ENCODE assay signal across 15 cellular contexts in genomic region chr5:76801159-76801802, GRCh38. TPM values are rescaled to one million over a fixed set of nuclear protein-coding genes. Genes with fewer than 3 reads are reported as not detected.
DNase-seq lines count a peak whose midpoint lies in the region; ATAC-seq and TF ChIP-seq lines count a peak whose summit lies in the region.
"Had no signal": no experiment of that assay in that cellular context is flagged by ENCODE, and none has a peak within 500 bp of the region (broad histone marks: within the 10 kb centered on the region; RNA-seq: fewer than 3 reads in every experiment).

No MANE protein-coding gene starts in this region.

- no peak for TF ChIP-seq CTCF in GM23338 (conservative IDR thresholded peaks at IDR 0.05; ENCODE audit: low read depth in 2 of 2)
- TF ChIP-seq CTCF in foreskin fibroblast (IDR thresholded peaks at IDR 0.05; ENCODE audit: low read depth, low read length) = no peak

- no peaks in the 10 kb centered on the region for H4K20me1 ChIP-seq in GM23338 (replicated peaks; ENCODE audit: insufficient read depth)

- H3K4me1 Mint-ChIP-seq in GM23338 = peaks cover 21% of the 10 kb centered on the region
- H3K4me1 Mint-ChIP-seq in activated T-helper 1 cell treated with anti-CD3 and anti-CD28 coated beads, Interleukin-12 subunit alpha, Interleukin-12 subunit beta, Interleukin-2, Interleukin-4 antibody, amounts not matched to agents 30 ng/mL and 10 ng/mL and 1 ng/mL, durations not matched to agents 14 hours and 24 hours and 36 hours (ENCODE audit: low read depth) = no peaks in the 10 kb centered on the region

- H3K27me3 Mint-ChIP-seq in GM23338 (ENCODE audit: insufficient read depth, low read depth, poor library complexity) = peaks cover 18% of the 10 kb centered on the region
- peaks cover 15% of the 10 kb centered on the region for H3K27me3 Mint-ChIP-seq in activated T-helper 1 cell treated with anti-CD3 and anti-CD28 coated beads, Interleukin-12 subunit alpha, Interleukin-12 subunit beta, Interleukin-2, Interleukin-4 antibody, amounts not matched to agents 30 ng/mL and 10 ng/mL and 1 ng/mL, durations not matched to agents 14 hours and 24 hours and 36 hours (ENCODE audit: insufficient read depth)

- no peak for DNase-seq in GM23338 (ENCODE audit: low spot score)
- DNase-seq in amniotic epithelial cell (ENCODE audit: low read depth) = peak; percentile 95
- peak; percentile 59 to 78 for DNase-seq in foreskin fibroblast
- peak; percentile 77 for DNase-seq in skeletal muscle cell (ENCODE audit: low read depth)
- no peak for DNase-seq in T1000 (lab: John Stamatoyannopoulos, UW)
- DNase-seq in activated T-helper 1 cell treated with anti-CD3 and anti-CD28 coated beads, Interleukin-12 subunit alpha, Interleukin-12 subunit beta, Interleukin-2, Interleukin-4 antibody, amounts not matched to agents 30 ng/mL and 10 ng/mL and 1 ng/mL, durations not matched to agents 14 hours and 24 hours and 36 hours (ENCODE audit: low spot score) = no peak
- DNase-seq: activated CD4-positive, alpha-beta T cell treated with anti-CD3 and anti-CD28 coated beads, Interleukin-2, amount 50 U/mL, for 48 hours; activated effector memory CD4-positive, alpha-beta T cell treated with Interleukin-2 at 50 U/mL for 16 hours; esophagus squamous epithelium; SW 1271; trophoblast cell had no signal

- no peaks in the 10 kb centered on the region for H3F3A ChIP-seq in GM23338 (replicated peaks; ENCODE audit: low read depth)

- H3K4me3 ChIP-seq in GM23338 (no peak overlapping the region), foreskin fibroblast (ENCODE audit: low read depth in 1 of 2, low read length in 2 of 2) (no peak overlapping the region), skeletal muscle cell (ENCODE audit: low read depth, low read length) (no peak overlapping the region)
- H3K4me3 ChIP-seq: cardiac muscle cell, esophagus squamous epithelium had no signal

- H3K4me3 Mint-ChIP-seq in GM23338 = no peak overlapping the region
- H3K4me3 Mint-ChIP-seq in activated T-helper 1 cell treated with anti-CD3 and anti-CD28 coated beads, Interleukin-12 subunit alpha, Interleukin-12 subunit beta, Interleukin-2, Interleukin-4 antibody, amounts not matched to agents 30 ng/mL and 10 ng/mL and 1 ng/mL, durations not matched to agents 14 hours and 24 hours and 36 hours = no peak overlapping the region

- no peaks in the 10 kb centered on the region for H3K79me2 ChIP-seq in GM23338 (replicated peaks; ENCODE audit: insufficient read depth)

- H3K9me3 Mint-ChIP-seq in GM23338 = no peaks in the 10 kb centered on the region
- H3K9me3 Mint-ChIP-seq in activated T-helper 1 cell treated with anti-CD3 and anti-CD28 coated beads, Interleukin-12 subunit alpha, Interleukin-12 subunit beta, Interleukin-2, Interleukin-4 antibody, amounts not matched to agents 30 ng/mL and 10 ng/mL and 1 ng/mL, durations not matched to agents 14 hours and 24 hours and 36 hours = no peaks in the 10 kb centered on the region

- H2AFZ ChIP-seq in GM23338 = peak overlapping the region; percentile 90; the same call in 1 of the 2 replicates

- ATAC-seq in GM23338 (no peak), GM18858 (IDR thresholded peaks at IDR 0.05; ENCODE audit: unreplicated experiment) (no peak), HG03108 (IDR thresholded peaks at IDR 0.05; ENCODE audit: unreplicated experiment) (no peak)

- H3K27ac ChIP-seq in GM23338 (ENCODE audit: low read depth) = no peak overlapping the region
- H3K27ac ChIP-seq: cardiac muscle cell, esophagus squamous epithelium had no signal

- no peak overlapping the region for H3K27ac Mint-ChIP-seq in GM23338
- H3K27ac Mint-ChIP-seq in activated T-helper 1 cell treated with anti-CD3 and anti-CD28 coated beads, Interleukin-12 subunit alpha, Interleukin-12 subunit beta, Interleukin-2, Interleukin-4 antibody, amounts not matched to agents 30 ng/mL and 10 ng/mL and 1 ng/mL, durations not matched to agents 14 hours and 24 hours and 36 hours = no peak overlapping the region

- peaks cover 10% of the 10 kb centered on the region for H3K4me1 ChIP-seq in GM23338 (ENCODE audit: insufficient read depth)

- no peaks in the 10 kb centered on the region for H3K36me3 ChIP-seq in GM23338 (ENCODE audit: insufficient read depth)
- H3K36me3 ChIP-seq: cardiac muscle cell, esophagus squamous epithelium had no signal

- H3K36me3 Mint-ChIP-seq in GM23338 (ENCODE audit: low read depth) = no peaks in the 10 kb centered on the region
- H3K36me3 Mint-ChIP-seq in activated T-helper 1 cell treated with anti-CD3 and anti-CD28 coated beads, Interleukin-12 subunit alpha, Interleukin-12 subunit beta, Interleukin-2, Interleukin-4 antibody, amounts not matched to agents 30 ng/mL and 10 ng/mL and 1 ng/mL, durations not matched to agents 14 hours and 24 hours and 36 hours (ENCODE audit: low read depth) = no peaks in the 10 kb centered on the region

- intact Hi-C loops in activated T-helper 1 cell treated with anti-CD3 and anti-CD28 coated beads, Interleukin-12 subunit alpha, Interleukin-12 subunit beta, Interleukin-2, Interleukin-4 antibody, amounts not matched to agents 30 ng/mL and 10 ng/mL and 1 ng/mL, durations not matched to agents 14 hours and 24 hours and 36 hours (cut with micrococcal nuclease) = no loop called here

- H3K4me2 ChIP-seq in GM23338 = no peak overlapping the region

- H3K9me2 ChIP-seq in GM23338 (ENCODE audit: insufficient read depth) = no peaks in the 10 kb centered on the region

- no peaks in the 10 kb centered on the region for H3K27me3 ChIP-seq in GM23338 (ENCODE audit: insufficient read depth)
- H3K27me3 ChIP-seq: cardiac muscle cell, esophagus squamous epithelium had no signal

TF ChIP-seq in GM23338, 12 proteins besides CTCF, POLR2A, EP300 and RAD21 (continues in another document):
- TF ChIP-seq REST (IDR thresholded peaks at IDR 0.05; ENCODE audit: unreplicated experiment) (no peak), CREB1 (CRISPR knock-in tag; IDR thresholded peaks at IDR 0.05; ENCODE audit: low read depth) (no peak)

RNA-seq across cellular contexts. Expression of gene F2RL1, which starts 17.5 kb away (rescaled TPM):
- total RNA-seq in GM23338 (2014; rRNA removed; shearing (Covaris generic)) = 27.1 and 32.1 TPM in 2 replicates
- 15.3 and 16.2 TPM in 2 replicates for polyA plus RNA-seq in GM23338 (2016; fragmentation: Nextera tagmentation; extraction: Ambion mirVana)
- total RNA-seq in activated T-helper 1 cell treated with anti-CD3 and anti-CD28 coated beads, Interleukin-12 subunit alpha, Interleukin-12 subunit beta, Interleukin-2, Interleukin-4 antibody, amounts not matched to agents 30 ng/mL and 10 ng/mL and 1 ng/mL, durations not matched to agents 14 hours and 24 hours and 36 hours = 0.26 and 0.32 TPM in 2 replicates
- total RNA-seq: cardiac muscle cell had no signal

RNA-seq across cellular contexts. Expression of gene S100Z, which starts 48.5 kb away (rescaled TPM):
- total RNA-seq in GM23338 (2014; rRNA removed; shearing (Covaris generic)) = not detected in 2 replicates
- not detected in 2 replicates for polyA plus RNA-seq in GM23338 (2016; fragmentation: Nextera tagmentation; extraction: Ambion mirVana)
- 0.67 and 1.5 TPM in 2 replicates for total RNA-seq in activated T-helper 1 cell treated with anti-CD3 and anti-CD28 coated beads, Interleukin-12 subunit alpha, Interleukin-12 subunit beta, Interleukin-2, Interleukin-4 antibody, amounts not matched to agents 30 ng/mL and 10 ng/mL and 1 ng/mL, durations not matched to agents 14 hours and 24 hours and 36 hours
- polyA plus RNA-seq: neural cell had no signal

Comparison
In these comparisons a context has a peak if more than half of its experiments do, and no peak if none do; other contexts are left out.
1. DNase-seq: peak in amniotic epithelial cell (single experiment), foreskin fibroblast (2 of 2) and skeletal muscle cell (single experiment); none in GM23338 (single experiment), T1000 (single experiment) and activated T-helper 1 cell treated with anti-CD3 and anti-CD28 coated beads, Interleukin-12 subunit alpha, Interleukin-12 subunit beta, Interleukin-2, Interleukin-4 antibody, amounts not matched to agents 30 ng/mL and 10 ng/mL and 1 ng/mL, durations not matched to agents 14 hours and 24 hours and 36 hours (single experiment).
2. RNA of gene F2RL1, which starts 17.5 kb away (total RNA-seq): 27.1 to 32.1 TPM in GM23338; 0.26 to 0.32 TPM in activated T-helper 1 cell treated with anti-CD3 and anti-CD28 coated beads, Interleukin-12 subunit alpha, Interleukin-12 subunit beta, Interleukin-2, Interleukin-4 antibody, amounts not matched to agents 30 ng/mL and 10 ng/mL and 1 ng/mL, durations not matched to agents 14 hours and 24 hours and 36 hours; every median in the first group is over 10 times any median in the second.